In the genomic region with DNA sequence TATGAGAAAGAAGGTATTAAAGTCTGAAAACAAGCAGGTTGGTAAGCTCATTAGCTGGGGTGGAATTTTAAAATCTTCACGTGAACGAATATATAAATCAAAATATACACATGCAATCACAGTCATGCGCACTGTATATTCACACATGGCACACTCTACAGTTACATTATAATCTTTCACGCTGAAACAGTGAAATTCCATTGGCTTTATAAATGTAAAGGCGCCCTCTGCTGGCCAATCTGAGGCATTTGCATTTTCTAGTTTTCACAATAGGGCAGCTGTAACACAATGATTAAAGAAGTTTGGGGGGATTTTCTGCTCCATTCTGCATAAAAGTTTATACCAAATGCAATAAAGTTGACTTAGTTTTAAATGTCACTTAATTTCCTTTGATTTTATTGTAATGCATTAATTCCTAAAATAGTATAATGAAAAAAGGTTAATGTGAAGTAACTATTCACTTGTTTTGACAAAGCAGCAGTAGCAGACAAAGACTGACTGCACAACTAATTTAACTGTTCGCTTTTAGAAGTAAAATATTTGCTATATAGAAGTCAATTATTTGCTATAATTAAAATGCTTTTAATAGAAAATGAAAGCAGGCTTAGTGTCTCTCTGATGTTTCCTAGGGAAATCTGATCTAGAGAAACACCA, we compare ENCODE assay signal across 8 cellular contexts. TPM values are rescaled to one million over a fixed set of nuclear protein-coding genes. Genes with fewer than 3 reads are reported as not detected.
A peak's percentile ranks its signal among the peaks of the same experiment; 100 is the strongest.
DNase-seq lines count a peak whose midpoint lies in the region; ATAC-seq, FAIRE-seq and TF ChIP-seq lines count a peak whose summit lies in the region.

No MANE protein-coding gene starts in this region.

- TF ChIP-seq CTCF in CD4-positive, alpha-beta T cell (IDR thresholded peaks at IDR 0.05), result peak; percentile 94
- TF ChIP-seq CTCF in omental fat pad (IDR thresholded peaks at IDR 0.05), result peak in 1 of 3 donors; percentile 35

- DNase-seq in CD4-positive, alpha-beta T cell, result peak; percentile 14 to 56 (median 34)
- peak; percentile 39 to 67 for DNase-seq in NOMO-1 (lab: John Stamatoyannopoulos, UW; ENCODE audit: unreplicated experiment in 2 of 2)
- DNase-seq in activated CD8-positive, alpha-beta memory T cell treated with anti-CD3 and anti-CD28 coated beads, Interleukin-2, amount 50 U/mL, for 48 hours, result peak; percentile 69
- DNase-seq in fibroblast of gingiva (ENCODE audit: low read depth), result peak; percentile 59
- peak; percentile 33 for DNase-seq in omental fat pad (ENCODE audit: low spot score)
- DNase-seq in urothelium cell line (ENCODE audit: low spot score), result peak; percentile 9

- H3K36me3 Mint-ChIP-seq in CD4-positive, alpha-beta T cell (ENCODE audit: low read depth), result peaks cover 24% of the 10 kb centered on the region

- H3K27me3 Mint-ChIP-seq in CD4-positive, alpha-beta T cell, result no peaks in the 10 kb centered on the region

- H3K27ac ChIP-seq in CD4-positive, alpha-beta T cell (ENCODE audit: low read depth, low read length), result no peak overlapping the region

- peaks cover 4% of the 10 kb centered on the region for H3K4me1 Mint-ChIP-seq in CD4-positive, alpha-beta T cell (ENCODE audit: low read depth)

- CTCF ChIA-PET in CD4-positive, alpha-beta T cell (lab: Charles Lee), result interaction anchor here (0.6 to 2.3 kb wide), 14 partner anchors 9 to 81 kb away, joined by 3 to 23 read pairs (median 4); a partner anchor contains a TSS

- peak; percentile 87 for ATAC-seq in CD4-positive, alpha-beta T cell (ENCODE audit: poor library complexity)
- peak; percentile 81 for ATAC-seq in GM19372 (IDR thresholded peaks at IDR 0.05; ENCODE audit: low read depth, unreplicated experiment)
- peak; percentile 70 for ATAC-seq in HG03520 (IDR thresholded peaks at IDR 0.05; ENCODE audit: unreplicated experiment)
- ATAC-seq in omental fat pad (ENCODE audit: low FRiP score), result peak; percentile 82

- H3K27me3 ChIP-seq in CD4-positive, alpha-beta T cell (ENCODE audit: control insufficient read depth, insufficient read depth, low read length), result no peaks in the 10 kb centered on the region

- no peak overlapping the region for H3K27ac Mint-ChIP-seq in CD4-positive, alpha-beta T cell

- intact Hi-C loops in CD4-positive, alpha-beta T cell (cut with DNase I, micrococcal nuclease), result loop anchor here (1.0 to 10.0 kb wide), 4 partner anchors 16 to 306 kb away; a partner anchor contains a TSS

- H3K4me3 Mint-ChIP-seq in CD4-positive, alpha-beta T cell, result no peak overlapping the region

- no peak for FAIRE-seq in urothelium cell line (lab: Jason Lieb, UNC)

- POLR2A ChIA-PET in CD4-positive, alpha-beta T cell (lab: Charles Lee), result interaction anchor here (2.0 kb wide), 1 partner anchor 17 kb away, joined by 8 read pairs; a partner anchor contains a TSS

- no peaks in the 10 kb centered on the region for H3K9me3 ChIP-seq in CD4-positive, alpha-beta T cell (ENCODE audit: control insufficient read depth, low read length)

- H3K9me3 Mint-ChIP-seq in CD4-positive, alpha-beta T cell, result no peaks in the 10 kb centered on the region

RNA-seq across cellular contexts. Expression of a gene that starts 17.2 kb away (rescaled TPM):
- 10 to 100 TPM; 31.1 to 32.1 TPM for total RNA-seq in CD4-positive, alpha-beta T cell
- 10 to 100 TPM in 3 of 4 donors, 1 to 10 TPM in 1; 7.5 to 36.9 (median 11.4) TPM for total RNA-seq in omental fat pad

RNA-seq across cellular contexts. Expression of a gene that starts 42.7 kb away (rescaled TPM):
- total RNA-seq in CD4-positive, alpha-beta T cell, result 1 to 10 TPM; 3.9 to 5.0 TPM
- total RNA-seq in omental fat pad, result 10 to 100 TPM; 32.4 to 55.6 (median 46.7) TPM

RNA-seq across cellular contexts. Expression of a gene that starts 58.0 kb away (rescaled TPM):
- not detected for total RNA-seq in CD4-positive, alpha-beta T cell
- total RNA-seq in omental fat pad, result 10 to 100 TPM in 2 of 4 donors, 1 to 10 TPM in 2; 2.8 to 20.5 (median 9.1) TPM

Comparison
In these comparisons a context has a peak if more than half of its experiments do, and no peak if none do; other contexts are left out.
1. DNase-seq: peak in every context shown above with its lines; median percentile 69 in activated CD8-positive, alpha-beta memory T cell treated with anti-CD3 and anti-CD28 coated beads, Interleukin-2, amount 50 U/mL, for 48 hours; 59 in fibroblast of gingiva; 53 in NOMO-1; 34 in CD4-positive, alpha-beta T cell; 33 in omental fat pad; 9 in urothelium cell line.
2. RNA of a gene that starts 42.7 kb away (total RNA-seq): 32.4 to 55.6 TPM in omental fat pad; 3.9 to 5.0 TPM in CD4-positive, alpha-beta T cell; every median in the first group is over 4 times any median in the second.
3. Peak in every context shown above with its lines, with median percentiles within 50 percentile points of each other: ATAC-seq.